In genomic region chr16:65225488-65225887, GRCh38 we compare ENCODE assay signal across 30 cellular contexts.
"Had no signal": no experiment of that assay in that cellular context is flagged by ENCODE, and none has a peak within 500 bp of the region (broad histone marks: within the 10 kb centered on the region; RNA-seq: fewer than 3 reads in every experiment).

No MANE protein-coding gene starts in this region.

- H3K4me1 Mint-ChIP-seq: activated CD4-positive, alpha-beta memory T cell treated with anti-CD3 and anti-CD28 coated beads, Interleukin-2, amount 10 ng/mL, durations not matched to agents 7 days and 5 days; activated CD4-positive, alpha-beta T cell treated with anti-CD3 and anti-CD28 coated beads, Interleukin-2, amount 10 ng/mL, durations not matched to agents 7 days and 5 days; activated naive CD4-positive, alpha-beta T cell treated with anti-CD3 and anti-CD28 coated beads, Interleukin-2, amount 10 ng/mL, durations not matched to agents 7 days and 5 days; activated naive CD8-positive, alpha-beta T cell treated with anti-CD3 and anti-CD28 coated beads, Interleukin-2, amount 10 ng/mL, durations not matched to agents 7 days and 5 days had no signal

- H3K27me3 Mint-ChIP-seq: activated CD4-positive, alpha-beta memory T cell treated with anti-CD3 and anti-CD28 coated beads, Interleukin-2, amount 10 ng/mL, durations not matched to agents 7 days and 5 days; activated CD4-positive, alpha-beta T cell treated with anti-CD3 and anti-CD28 coated beads, Interleukin-2, amount 10 ng/mL, durations not matched to agents 7 days and 5 days; activated naive CD4-positive, alpha-beta T cell treated with anti-CD3 and anti-CD28 coated beads, Interleukin-2, amount 10 ng/mL, durations not matched to agents 7 days and 5 days; activated naive CD8-positive, alpha-beta T cell treated with anti-CD3 and anti-CD28 coated beads, Interleukin-2, amount 10 ng/mL, durations not matched to agents 7 days and 5 days; activated T-cell treated with anti-CD3 and anti-CD28 coated beads, Interleukin-2, amount 50 U/mL, for 24 hours; dendritic cell treated with granulocyte-macrophage colony-stimulating factor and Interleukin-4, amounts not matched to agents 40 ng/mL and 50 ng/mL, for 4 days had no signal

- H3K4me3 Mint-ChIP-seq: activated CD4-positive, alpha-beta memory T cell treated with anti-CD3 and anti-CD28 coated beads, Interleukin-2, amount 10 ng/mL, durations not matched to agents 7 days and 5 days; activated CD4-positive, alpha-beta T cell treated with anti-CD3 and anti-CD28 coated beads, Interleukin-2, amount 10 ng/mL, durations not matched to agents 7 days and 5 days; activated naive CD4-positive, alpha-beta T cell treated with anti-CD3 and anti-CD28 coated beads, Interleukin-2, amount 10 ng/mL, durations not matched to agents 7 days and 5 days; activated naive CD8-positive, alpha-beta T cell treated with anti-CD3 and anti-CD28 coated beads, Interleukin-2, amount 10 ng/mL, durations not matched to agents 7 days and 5 days; activated T-cell treated with anti-CD3 and anti-CD28 coated beads, Interleukin-2, amount 50 U/mL, for 24 hours; activated T-cell treated with anti-CD3 and anti-CD28 coated beads, Interleukin-2, amount 50 U/mL, for 72 hours; brain; dendritic cell treated with granulocyte-macrophage colony-stimulating factor and Interleukin-4, amounts not matched to agents 40 ng/mL and 50 ng/mL, for 4 days; endodermal cell had no signal

- H3K36me3 Mint-ChIP-seq: activated naive CD4-positive, alpha-beta T cell treated with anti-CD3 and anti-CD28 coated beads, Interleukin-2, amount 10 ng/mL, durations not matched to agents 7 days and 5 days; activated naive CD4-positive, alpha-beta T cell treated with anti-CD3 and anti-CD28 coated beads, Interleukin-2, amount 50 U/mL, for 72 hours; activated naive CD8-positive, alpha-beta T cell treated with anti-CD3 and anti-CD28 coated beads, Interleukin-2, amount 10 ng/mL, durations not matched to agents 7 days and 5 days; brain had no signal

- H3K9me3 ChIP-seq: ascending aorta, breast epithelium, colonic mucosa, gastrocnemius medialis, heart left ventricle had no signal

- DNase-seq: activated CD4-positive, alpha-beta memory T cell treated with anti-CD3 and anti-CD28 coated beads, Interleukin-2, amount 10 ng/mL, durations not matched to agents 7 days and 5 days; activated CD4-positive, alpha-beta T cell treated with anti-CD3 and anti-CD28 coated beads for 1 hour; activated CD4-positive, alpha-beta T cell treated with anti-CD3 and anti-CD28 coated beads for 4 hours; activated CD4-positive, alpha-beta T cell treated with anti-CD3 and anti-CD28 coated beads, Interleukin-2, amount 10 ng/mL, durations not matched to agents 7 days and 5 days; activated CD4-positive, alpha-beta T cell treated with anti-CD3 and anti-CD28 coated beads, Interleukin-2, amount 50 U/mL, for 4 hours; activated CD8-positive, alpha-beta memory T cell treated with anti-CD3 and anti-CD28 coated beads, Interleukin-2, amount 50 U/mL, for 48 hours; activated gamma-delta T cell; activated naive CD4-positive, alpha-beta T cell; activated naive CD4-positive, alpha-beta T cell treated with anti-CD3 and anti-CD28 coated beads, Interleukin-2, amount 10 ng/mL, durations not matched to agents 7 days and 5 days; activated naive CD8-positive, alpha-beta T cell treated with anti-CD3 and anti-CD28 coated beads, Interleukin-2, amount 10 ng/mL, durations not matched to agents 7 days and 5 days; activated T-cell treated with anti-CD3 and anti-CD28 coated beads for 4 hours; activated T-cell treated with anti-CD3 and anti-CD28 coated beads, Interleukin-2, amount 50 U/mL, for 24 hours; activated T-cell treated with anti-CD3 and anti-CD28 coated beads, Interleukin-2, amount 50 U/mL, for 72 hours; central memory CD4-positive, alpha-beta T cell; cerebellar nuclear complex; colonic mucosa; dorsolateral prefrontal cortex; effector memory CD4-positive, alpha-beta T cell; endodermal cell; foreskin keratinocyte; gastrocnemius medialis; glutamatergic neuron; heart left ventricle; T-helper 2 cell had no signal

- H3K4me3 ChIP-seq: ascending aorta, breast epithelium, cardiac muscle cell, colonic mucosa, dorsolateral prefrontal cortex, gastrocnemius medialis, heart left ventricle had no signal

- H3K27ac ChIP-seq: ascending aorta, breast epithelium, cardiac muscle cell, colonic mucosa, dorsolateral prefrontal cortex, foreskin keratinocyte, gastrocnemius medialis, heart left ventricle had no signal

- H3K4me1 ChIP-seq: ascending aorta, breast epithelium, colonic mucosa, foreskin keratinocyte, gastrocnemius medialis, heart left ventricle had no signal

- H3K9me3 Mint-ChIP-seq: activated naive CD8-positive, alpha-beta T cell treated with anti-CD3 and anti-CD28 coated beads, Interleukin-2, amount 10 ng/mL, durations not matched to agents 7 days and 5 days; brain; dendritic cell treated with granulocyte-macrophage colony-stimulating factor and Interleukin-4, amounts not matched to agents 40 ng/mL and 50 ng/mL, for 4 days; endodermal cell had no signal

- H3K27me3 ChIP-seq: ascending aorta, breast epithelium, colonic mucosa, gastrocnemius medialis had no signal

- H3K27ac Mint-ChIP-seq: activated CD4-positive, alpha-beta memory T cell treated with anti-CD3 and anti-CD28 coated beads, Interleukin-2, amount 10 ng/mL, durations not matched to agents 7 days and 5 days; activated CD4-positive, alpha-beta T cell treated with anti-CD3 and anti-CD28 coated beads, Interleukin-2, amount 10 ng/mL, durations not matched to agents 7 days and 5 days; activated naive CD4-positive, alpha-beta T cell treated with anti-CD3 and anti-CD28 coated beads, Interleukin-2, amount 10 ng/mL, durations not matched to agents 7 days and 5 days; activated naive CD4-positive, alpha-beta T cell treated with anti-CD3 and anti-CD28 coated beads, Interleukin-2, amount 50 U/mL, for 72 hours; activated naive CD8-positive, alpha-beta T cell treated with anti-CD3 and anti-CD28 coated beads, Interleukin-2, amount 10 ng/mL, durations not matched to agents 7 days and 5 days; activated T-cell treated with anti-CD3 and anti-CD28 coated beads, Interleukin-2, amount 50 U/mL, for 24 hours; activated T-cell treated with anti-CD3 and anti-CD28 coated beads, Interleukin-2, amount 50 U/mL, for 72 hours; dendritic cell treated with granulocyte-macrophage colony-stimulating factor and Interleukin-4, amounts not matched to agents 40 ng/mL and 50 ng/mL, for 4 days; endodermal cell had no signal

- H3K36me3 ChIP-seq: ascending aorta, breast epithelium, cardiac muscle cell, colonic mucosa, gastrocnemius medialis, heart left ventricle had no signal
